In the genomic region with DNA sequence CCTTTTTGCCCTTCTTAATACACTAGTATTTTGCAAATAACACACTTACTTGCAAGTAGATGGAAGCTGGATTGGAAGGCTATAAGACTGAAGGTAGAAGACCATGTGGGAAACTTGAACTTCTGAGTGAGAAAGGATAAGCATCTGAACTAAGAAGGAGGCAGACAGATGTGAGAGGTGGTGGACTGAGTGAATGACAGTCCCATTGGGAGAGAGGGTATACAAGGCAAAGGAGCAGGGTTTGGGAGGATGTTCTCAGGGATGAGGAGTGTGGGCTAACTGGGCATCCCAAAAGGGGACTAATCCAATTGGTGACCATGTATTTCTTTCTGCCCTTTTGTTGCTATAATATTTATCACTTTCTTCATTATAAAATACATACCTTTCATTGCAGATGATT, we compare ENCODE assay signal across 31 cellular contexts.
"Had no signal": no experiment of that assay in that cellular context is flagged by ENCODE, and none has a peak within 500 bp of the region (broad histone marks: within the 10 kb centered on the region; RNA-seq: fewer than 3 reads in every experiment).

No MANE protein-coding gene starts in this region.

- H3K36me3 Mint-ChIP-seq: naive thymus-derived CD8-positive, alpha-beta T cell; natural killer cell treated with Interleukin-12 subunit alpha and Interleukin-12 subunit beta and Interleukin-15 and Interleukin-18, amount 100 ng/mL, for 72 hours; neural progenitor cell; stimulated activated memory B cell treated with anti-CD40 and anti-IgM and Interleukin-4, amounts not matched to agents 10 μg/mL and 1 μg/mL and 100 μg/mL, for 72 hours; type B pancreatic cell had no signal

- H3K4me1 Mint-ChIP-seq: naive thymus-derived CD8-positive, alpha-beta T cell; neural progenitor cell; stimulated activated memory B cell treated with anti-CD40 and anti-IgM and Interleukin-4, amounts not matched to agents 10 μg/mL and 1 μg/mL and 100 μg/mL, for 72 hours; stimulated activated naive CD8-positive, alpha-beta T cell treated with anti-CD3 and anti-CD28 coated beads, Interleukin-15, amount 100 ng/mL, for 72 hours had no signal

- H3K9me3 ChIP-seq: ovary, psoas muscle, spleen, suprapubic skin, testis, tibial artery, transverse colon, upper lobe of right lung, uterus had no signal

- H3K27me3 Mint-ChIP-seq: progenitor cell of endocrine pancreas; stimulated activated memory B cell treated with anti-CD40 and anti-IgM and Interleukin-4, amounts not matched to agents 10 μg/mL and 1 μg/mL and 100 μg/mL, for 72 hours; stimulated activated naive CD8-positive, alpha-beta T cell treated with anti-CD3 and anti-CD28 coated beads, Interleukin-15, amount 100 ng/mL, for 72 hours; type B pancreatic cell had no signal

- H3K9ac ChIP-seq: neural progenitor cell, parathyroid adenoma had no signal

- H3K36me3 ChIP-seq: neural progenitor cell, ovary, spleen, suprapubic skin, tibial artery, transverse colon, upper lobe of right lung, uterus had no signal

- H3K4me1 ChIP-seq: neural progenitor cell, parathyroid adenoma, psoas muscle, spleen, suprapubic skin, testis, tibial artery, transverse colon, upper lobe of right lung, uterus had no signal

- H2AFZ ChIP-seq: neural progenitor cell, parathyroid adenoma had no signal

- H3K4me2 ChIP-seq: neural progenitor cell, smooth muscle cell had no signal

- H3K27ac ChIP-seq: neural progenitor cell, ovary, parathyroid adenoma, psoas muscle, skin epidermis, spleen, suprapubic skin, testis, tibial artery, transverse colon, upper lobe of right lung, uterus had no signal

- H3K4me3 Mint-ChIP-seq: naive thymus-derived CD8-positive, alpha-beta T cell; natural killer cell treated with Interleukin-12 subunit alpha and Interleukin-12 subunit beta and Interleukin-15 and Interleukin-18, amount 100 ng/mL, for 72 hours; neural progenitor cell; stimulated activated memory B cell treated with anti-CD40 and anti-IgM and Interleukin-4, amounts not matched to agents 10 μg/mL and 1 μg/mL and 100 μg/mL, for 72 hours; stimulated activated naive CD8-positive, alpha-beta T cell treated with anti-CD3 and anti-CD28 coated beads, Interleukin-15, amount 100 ng/mL, for 72 hours; type B pancreatic cell had no signal

- ATAC-seq: naive thymus-derived CD8-positive, alpha-beta T cell; natural killer cell treated with Interleukin-12 subunit alpha and Interleukin-12 subunit beta and Interleukin-15 and Interleukin-18, amount 100 ng/mL, for 72 hours; psoas muscle; right cardiac atrium; sciatic nerve; stimulated activated memory B cell treated with anti-CD40 and anti-IgM and Interleukin-4, amounts not matched to agents 10 μg/mL and 1 μg/mL and 100 μg/mL, for 72 hours; stimulated activated naive CD8-positive, alpha-beta T cell treated with anti-CD3 and anti-CD28 coated beads, Interleukin-15, amount 100 ng/mL, for 72 hours; stimulated activated naive CD8-positive, alpha-beta T cell treated with anti-CD3 and anti-CD28 coated beads, Interleukin-15, Interleukin-2, amounts not matched to agents 100 U/mL and 50 U/mL, for 24 hours; upper lobe of right lung had no signal

- DNase-seq: naive thymus-derived CD8-positive, alpha-beta T cell; occipital lobe; ovary; posterior cingulate gyrus; psoas muscle; right cardiac atrium; spleen; stimulated activated CD4-positive, alpha-beta T cell treated with anti-CD3 and anti-CD28 coated beads, Interleukin-12 subunit alpha, Interleukin-12 subunit beta, amount 100 ng/mL, for 4 hours; stimulated activated CD4-positive, alpha-beta T cell treated with anti-CD3 and anti-CD28 coated beads, Interleukin-1b, Interleukin-23, amount 100 ng/mL, for 48 hours; stimulated activated CD4-positive, alpha-beta T cell treated with anti-CD3 and anti-CD28 coated beads, Interleukin-4, amount 100 ng/mL, for 1 hour; stimulated activated CD4-positive, alpha-beta T cell treated with anti-CD3 and anti-CD28 coated beads, Interleukin-4, amount 100 ng/mL, for 4 hours; stimulated activated CD8-positive, alpha-beta memory T cell treated with anti-CD3 and anti-CD28 coated beads, Interleukin-4, amount 100 ng/mL, for 48 hours; stimulated activated naive CD4-positive, alpha-beta T cell; stimulated activated naive CD8-positive, alpha-beta T cell treated with anti-CD3 and anti-CD28 coated beads, Interleukin-15, amount 100 ng/mL, for 72 hours; stimulated activated naive CD8-positive, alpha-beta T cell treated with anti-CD3 and anti-CD28 coated beads, Interleukin-15, Interleukin-2, amounts not matched to agents 100 U/mL and 50 U/mL, for 24 hours; substantia nigra; testis; tibial artery; transverse colon; upper lobe of right lung; uterus had no signal

- H3K27me3 ChIP-seq: neural progenitor cell, ovary, spleen, suprapubic skin, testis, tibial artery, transverse colon, upper lobe of right lung, uterus had no signal

- H3K79me2 ChIP-seq: parathyroid adenoma had no signal

- H3K27ac Mint-ChIP-seq: naive thymus-derived CD8-positive, alpha-beta T cell; natural killer cell treated with Interleukin-12 subunit alpha and Interleukin-12 subunit beta and Interleukin-15 and Interleukin-18, amount 100 ng/mL, for 72 hours; neural progenitor cell; progenitor cell of endocrine pancreas; stimulated activated memory B cell treated with anti-CD40 and anti-IgM and Interleukin-4, amounts not matched to agents 10 μg/mL and 1 μg/mL and 100 μg/mL, for 72 hours; stimulated activated naive CD8-positive, alpha-beta T cell treated with anti-CD3 and anti-CD28 coated beads, Interleukin-15, amount 100 ng/mL, for 72 hours; type B pancreatic cell had no signal

- H3K4me3 ChIP-seq: neural progenitor cell, ovary, psoas muscle, skin epidermis, smooth muscle cell, spleen, suprapubic skin, testis, tibial artery, transverse colon, upper lobe of right lung, uterus had no signal

- H3K9me3 Mint-ChIP-seq: naive thymus-derived CD8-positive, alpha-beta T cell; natural killer cell treated with Interleukin-12 subunit alpha and Interleukin-12 subunit beta and Interleukin-15 and Interleukin-18, amount 100 ng/mL, for 72 hours; neural progenitor cell; stimulated activated naive CD8-positive, alpha-beta T cell treated with anti-CD3 and anti-CD28 coated beads, Interleukin-15, amount 100 ng/mL, for 72 hours; type B pancreatic cell had no signal
